Comparison of ENCODE assay signal across 1 cellular context in genomic region chr19:50325310-50326100, GRCh38.
TF ChIP-seq lines count a peak whose summit lies in the region.

No MANE protein-coding gene starts in this region.

TF ChIP-seq in K562, 482 proteins besides CTCF, POLR2A, EP300 and RAD21 (continued from another document and continues in another):
- TF ChIP-seq, protein P1, sequence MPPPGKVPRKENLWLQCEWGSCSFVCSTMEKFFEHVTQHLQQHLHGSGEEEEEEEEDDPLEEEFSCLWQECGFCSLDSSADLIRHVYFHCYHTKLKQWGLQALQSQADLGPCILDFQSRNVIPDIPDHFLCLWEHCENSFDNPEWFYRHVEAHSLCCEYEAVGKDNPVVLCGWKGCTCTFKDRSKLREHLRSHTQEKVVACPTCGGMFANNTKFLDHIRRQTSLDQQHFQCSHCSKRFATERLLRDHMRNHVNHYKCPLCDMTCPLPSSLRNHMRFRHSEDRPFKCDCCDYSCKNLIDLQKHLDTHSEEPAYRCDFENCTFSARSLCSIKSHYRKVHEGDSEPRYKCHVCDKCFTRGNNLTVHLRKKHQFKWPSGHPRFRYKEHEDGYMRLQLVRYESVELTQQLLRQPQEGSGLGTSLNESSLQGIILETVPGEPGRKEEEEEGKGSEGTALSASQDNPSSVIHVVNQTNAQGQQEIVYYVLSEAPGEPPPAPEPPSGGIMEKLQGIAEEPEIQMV (tag; conservative IDR thresholded peaks at IDR 0.05; ENCODE audit: low read depth): no peak
- TF ChIP-seq ZBTB7A (IDR thresholded peaks at IDR 0.05; ENCODE audit: borderline replicate concordance, control insufficient read depth, low read depth, low read length) (peak; percentile 57; the same call in 1 of the 2 replicates), KAT7 (CRISPR knock-in tag; IDR thresholded peaks at IDR 0.05; ENCODE audit: borderline replicate concordance) (0 out of 2 replicates have a peak, but pooled peaks have one; percentile 53), MCM5 (IDR thresholded peaks at IDR 0.05; ENCODE audit: low read depth) (no peak), RREB1 (CRISPR knock-in tag; IDR thresholded peaks at IDR 0.05) (no peak), ZNF311 (CRISPR knock-in tag; IDR thresholded peaks at IDR 0.05) (no peak), ZNF511 (CRISPR knock-in tag; IDR thresholded peaks at IDR 0.05) (peak; percentile 93), ZNF740 (CRISPR knock-in tag; IDR thresholded peaks at IDR 0.05) (0 out of 2 replicates have a peak, but pooled peaks have one; percentile 8), ZNF740 (tag; IDR thresholded peaks at IDR 0.05) (no peak), SIN3B (IDR thresholded peaks at IDR 0.05; ENCODE audit: low read depth) (0 out of 2 replicates have a peak, but pooled peaks have one; percentile 30), STAG1 (CRISPR knock-in tag; IDR thresholded peaks at IDR 0.05; ENCODE audit: borderline replicate concordance) (peak; percentile 31; the same call in 1 of the 2 replicates), RCOR1 (IDR thresholded peaks at IDR 0.05; ENCODE audit: borderline replicate concordance in 1 of 2, low read depth in 2 of 2, low read length in 2 of 2) (peak in 1 of 2 experiments; percentile 74; a peak in 2 of 4 replicates), KDM5B (IDR thresholded peaks at IDR 0.05; ENCODE audit: insufficient replicate concordance, low read depth, low read length) (no peak), RBM34 (IDR thresholded peaks at IDR 0.05; ENCODE audit: borderline replicate concordance, insufficient read depth, low read length) (no peak), ZNF586 (CRISPR knock-in tag; conservative IDR thresholded peaks at IDR 0.05) (no peak), ZNF277 (CRISPR knock-in tag; IDR thresholded peaks at IDR 0.05; ENCODE audit: borderline replicate concordance) (no peak), ZNF354B (CRISPR knock-in tag; IDR thresholded peaks at IDR 0.05) (no peak), GABPB2 (CRISPR knock-in tag; conservative IDR thresholded peaks at IDR 0.05) (no peak), EZH2 (IDR thresholded peaks at IDR 0.05; ENCODE audit: borderline replicate concordance, low read depth, low read length) (no peak), ZNF395 (CRISPR knock-in tag; IDR thresholded peaks at IDR 0.05) (no peak), HNRNPL (IDR thresholded peaks at IDR 0.05; ENCODE audit: low read depth, low read length) (no peak), HDAC8 (tag; IDR thresholded peaks at IDR 0.05) (0 out of 2 replicates have a peak, but pooled peaks have one; percentile 15), CAMTA2 (CRISPR knock-in tag; conservative IDR thresholded peaks at IDR 0.05) (no peak), SRSF1 (IDR thresholded peaks at IDR 0.05; ENCODE audit: low read depth, low read length) (no peak), L3MBTL2 (IDR thresholded peaks at IDR 0.05) (no peak), CTCFL (IDR thresholded peaks at IDR 0.05; ENCODE audit: borderline replicate concordance, insufficient read depth, low read depth, low read length, poor library complexity, severe bottlenecking) (no peak), CCNT2 (IDR thresholded peaks at IDR 0.05; ENCODE audit: borderline replicate concordance, extremely low read depth, insufficient read length, low read depth, low read length) (peak; percentile 81), ZFP91 (CRISPR knock-in tag; IDR thresholded peaks at IDR 0.05) (no peak), MEIS2 (IDR thresholded peaks at IDR 0.05; ENCODE audit: partially characterized antibody) (peak; percentile 78), NR4A1 (CRISPR knock-in tag; IDR thresholded peaks at IDR 0.05) (no peak), NR4A1 (tag; IDR thresholded peaks at IDR 0.05) (no peak), ZC3H4 (CRISPR knock-in tag; IDR thresholded peaks at IDR 0.05; ENCODE audit: borderline replicate concordance) (no peak), NONO (IDR thresholded peaks at IDR 0.05; ENCODE audit: low read depth in 2 of 2, low read length in 1 of 2) (0 out of 4 replicates have a peak, but pooled peaks of 1 of the 2 experiments have one; percentile 49), GATAD2A (IDR thresholded peaks at IDR 0.05) (no peak; the same call in 1 of the 2 replicates), ZNF316 (IDR thresholded peaks at IDR 0.05) (no peak), RB1 (IDR thresholded peaks at IDR 0.05; ENCODE audit: low read depth) (peak; percentile 79; the same call in 1 of the 2 replicates), TRIM28 (IDR thresholded peaks at IDR 0.05) (no peak), ZNF217 (CRISPR knock-in tag; IDR thresholded peaks at IDR 0.05) (no peak), ZNF282 (CRISPR knock-in tag; IDR thresholded peaks at IDR 0.05) (no peak), BMI1 (IDR thresholded peaks at IDR 0.05; ENCODE audit: low read length) (no peak), HNRNPLL (IDR thresholded peaks at IDR 0.05; ENCODE audit: low read depth, low read length, poor library complexity, severe bottlenecking) (peak; percentile 32)
- TF ChIP-seq, protein P2, sequence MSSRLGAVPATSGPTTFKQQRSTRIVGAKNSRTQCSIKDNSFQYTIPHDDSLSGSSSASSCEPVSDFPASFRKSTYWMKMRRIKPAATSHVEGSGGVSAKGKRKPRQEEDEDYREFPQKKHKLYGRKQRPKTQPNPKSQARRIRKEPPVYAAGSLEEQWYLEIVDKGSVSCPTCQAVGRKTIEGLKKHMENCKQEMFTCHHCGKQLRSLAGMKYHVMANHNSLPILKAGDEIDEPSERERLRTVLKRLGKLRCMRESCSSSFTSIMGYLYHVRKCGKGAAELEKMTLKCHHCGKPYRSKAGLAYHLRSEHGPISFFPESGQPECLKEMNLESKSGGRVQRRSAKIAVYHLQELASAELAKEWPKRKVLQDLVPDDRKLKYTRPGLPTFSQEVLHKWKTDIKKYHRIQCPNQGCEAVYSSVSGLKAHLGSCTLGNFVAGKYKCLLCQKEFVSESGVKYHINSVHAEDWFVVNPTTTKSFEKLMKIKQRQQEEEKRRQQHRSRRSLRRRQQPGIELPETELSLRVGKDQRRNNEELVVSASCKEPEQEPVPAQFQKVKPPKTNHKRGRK (tag; IDR thresholded peaks at IDR 0.05): no peak
- TF ChIP-seq, protein P3, sequence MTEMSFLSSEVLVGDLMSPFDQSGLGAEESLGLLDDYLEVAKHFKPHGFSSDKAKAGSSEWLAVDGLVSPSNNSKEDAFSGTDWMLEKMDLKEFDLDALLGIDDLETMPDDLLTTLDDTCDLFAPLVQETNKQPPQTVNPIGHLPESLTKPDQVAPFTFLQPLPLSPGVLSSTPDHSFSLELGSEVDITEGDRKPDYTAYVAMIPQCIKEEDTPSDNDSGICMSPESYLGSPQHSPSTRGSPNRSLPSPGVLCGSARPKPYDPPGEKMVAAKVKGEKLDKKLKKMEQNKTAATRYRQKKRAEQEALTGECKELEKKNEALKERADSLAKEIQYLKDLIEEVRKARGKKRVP (CRISPR knock-in tag; IDR thresholded peaks at IDR 0.05): no peak
- TF ChIP-seq, protein P4, sequence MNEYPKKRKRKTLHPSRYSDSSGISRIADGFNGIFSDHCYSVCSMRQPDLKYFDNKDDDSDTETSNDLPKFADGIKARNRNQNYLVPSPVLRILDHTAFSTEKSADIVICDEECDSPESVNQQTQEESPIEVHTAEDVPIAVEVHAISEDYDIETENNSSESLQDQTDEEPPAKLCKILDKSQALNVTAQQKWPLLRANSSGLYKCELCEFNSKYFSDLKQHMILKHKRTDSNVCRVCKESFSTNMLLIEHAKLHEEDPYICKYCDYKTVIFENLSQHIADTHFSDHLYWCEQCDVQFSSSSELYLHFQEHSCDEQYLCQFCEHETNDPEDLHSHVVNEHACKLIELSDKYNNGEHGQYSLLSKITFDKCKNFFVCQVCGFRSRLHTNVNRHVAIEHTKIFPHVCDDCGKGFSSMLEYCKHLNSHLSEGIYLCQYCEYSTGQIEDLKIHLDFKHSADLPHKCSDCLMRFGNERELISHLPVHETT (CRISPR knock-in tag; conservative IDR thresholded peaks at IDR 0.05 in 1 of 2, IDR thresholded peaks at IDR 0.05 in 1 of 2): 0 out of 4 replicates have a peak, but pooled peaks of 1 of the 2 experiments have one; percentile 41
